14 cellular contexts compared by ENCODE assay signal in genomic region chr11:129694966-129695365, GRCh38.
DNase-seq lines count a peak whose midpoint lies in the region; ATAC-seq, FAIRE-seq and TF ChIP-seq lines count a peak whose summit lies in the region.
"Had no signal": no experiment of that assay in that cellular context is flagged by ENCODE, and none has a peak within 500 bp of the region (broad histone marks: within the 10 kb centered on the region; RNA-seq: fewer than 3 reads in every experiment).

No MANE protein-coding gene starts in this region.

- no peaks in the 10 kb centered on the region for H3K36me3 ChIP-seq in esophagus squamous epithelium
- H3K36me3 ChIP-seq: uterus had no signal

- peaks cover 7% of the 10 kb centered on the region for H3K27me3 Mint-ChIP-seq in T-helper 17 cell

- intact Hi-C loops in esophagus squamous epithelium (cut with DNase I): no loop called here

- H3K27me3 ChIP-seq in esophagus squamous epithelium: no peaks in the 10 kb centered on the region
- H3K27me3 ChIP-seq: uterus had no signal

- no peak overlapping the region for H3K27ac Mint-ChIP-seq in T-helper 17 cell

- CTCF ChIA-PET in HEK293T (lab: Yijun Ruan, JAX): interaction anchor here (0.7 to 1.8 kb wide), 13 partner anchors 9 to 337 kb away, joined by 3 to 10 read pairs (median 4); partner anchors contain the start of gene BARX2

- H3K4me3 ChIP-seq in esophagus squamous epithelium: no peak overlapping the region
- H3K4me3 ChIP-seq: PC-9, uterus had no signal

- peak overlapping the region in 3 of 4 donors; percentile 30 to 78 (median 67) for H3K27ac ChIP-seq in esophagus squamous epithelium
- H3K27ac ChIP-seq: PC-9, uterus had no signal

- peak overlapping the region; percentile 7 for H3K4me3 Mint-ChIP-seq in T-helper 17 cell

- TF ChIP-seq POLR2A in GM12892 (IDR thresholded peaks at IDR 0.05; ENCODE audit: low read depth, low read length) (no peak), esophagus squamous epithelium (IDR thresholded peaks at IDR 0.05) (no peak)

- peaks cover 14% of the 10 kb centered on the region for H3K4me1 Mint-ChIP-seq in T-helper 17 cell

- no peak for TF ChIP-seq CTCF in esophagus squamous epithelium (IDR thresholded peaks at IDR 0.05)

- DNase-seq in AG20443 (ENCODE audit: low spot score) (peak; percentile 3), GM12892 (ENCODE audit: insufficient read length) (no peak), T-helper 17 cell (no peak), esophagus squamous epithelium (lab: John Stamatoyannopoulos, UW) (no peak), HEK293T (ENCODE audit: extremely low spot score) (no peak), DMS79 treated with DMSO at 0.1 percent for 48 hours (lab: John Stamatoyannopoulos, UW) (no peak)
- DNase-seq in activated CD4-positive, CD25-positive, alpha-beta regulatory T cell treated with anti-CD3 and anti-CD28 coated beads, Interleukin-2, amount 50 U/mL, for 72 hours: no peak
- DNase-seq: AML-193, DMS153, NCI-H2029 treated with DMSO at 0.1 percent for 48 hours, uterus had no signal

- H3K36me3 Mint-ChIP-seq in T-helper 17 cell (ENCODE audit: low read depth): peaks cover 3% of the 10 kb centered on the region
- H3K36me3 Mint-ChIP-seq: activated naive CD8-positive, alpha-beta T cell treated with anti-CD3 and anti-CD28 coated beads for 36 hours had no signal

- no peak for ATAC-seq in T-helper 17 cell
- ATAC-seq in HG02981 (IDR thresholded peaks at IDR 0.05; ENCODE audit: unreplicated experiment): no peak

- POLR2A ChIA-PET in HEK293T (lab: Yijun Ruan, JAX): interaction anchor here (1.4 kb wide), 1 partner anchor 319 kb away, joined by 4 read pairs; no protein-coding TSS in a partner anchor

- WGBS in esophagus squamous epithelium, 2 donors: 49 to 76% methylated on average over 3 to 8 of the region's 10 CpGs

- H3K4me1 ChIP-seq in esophagus squamous epithelium: peaks cover 4 to 47% (median 14%) of the 10 kb centered on the region in 3 donors
- H3K4me1 ChIP-seq: uterus had no signal

- peak; percentile 82 for FAIRE-seq in GM12892 (lab: Jason Lieb, UNC)

- H3K9me3 ChIP-seq in T-helper 17 cell (ENCODE audit: control insufficient read depth, low read length, poor library complexity, severe bottlenecking) (no peaks in the 10 kb centered on the region), esophagus squamous epithelium (no peaks in the 10 kb centered on the region)
- H3K9me3 ChIP-seq: uterus had no signal

TF ChIP-seq in HEK293T, 16 proteins besides CTCF, POLR2A, EP300 and RAD21:
- TF ChIP-seq ZNF384 (IDR thresholded peaks at IDR 0.05): no peak
- no peak for TF ChIP-seq FOXA1 (IDR thresholded peaks at IDR 0.05)
- no peak for TF ChIP-seq FOXM1 (IDR thresholded peaks at IDR 0.05; ENCODE audit: borderline replicate concordance)
- TF ChIP-seq PKNOX1 (IDR thresholded peaks at IDR 0.05): no peak
- no peak for TF ChIP-seq TARDBP (IDR thresholded peaks at IDR 0.05)
- no peak for TF ChIP-seq SP1 (IDR thresholded peaks at IDR 0.05)
- TF ChIP-seq SUZ12 (IDR thresholded peaks at IDR 0.05): no peak
- TF ChIP-seq BHLHE40 (IDR thresholded peaks at IDR 0.05; ENCODE audit: borderline replicate concordance): no peak
- TF ChIP-seq ARNT (IDR thresholded peaks at IDR 0.05): no peak
TF ChIP-seq in HEK293T: peak in this region for 0.
